8 cellular contexts compared by ENCODE assay signal in genomic region chr6:53979468-53980067, GRCh38.
DNase-seq lines count a peak whose midpoint lies in the region; ATAC-seq and TF ChIP-seq lines count a peak whose summit lies in the region.

No MANE protein-coding gene starts in this region.

- TF ChIP-seq CTCF in AG09319 (IDR thresholded peaks at IDR 0.05; ENCODE audit: low read depth, low read length) (peak; percentile 72), GM12801 (IDR thresholded peaks at IDR 0.05; ENCODE audit: extremely low read depth, insufficient read length) (peak; percentile 40), WI38 (IDR thresholded peaks at IDR 0.05; ENCODE audit: low read depth, low read length) (peak; percentile 38; the same call in 1 of the 2 replicates)

- no peak for ATAC-seq in GM21381 (IDR thresholded peaks at IDR 0.05; ENCODE audit: unreplicated experiment)

- no peak overlapping the region for H3K4me3 ChIP-seq in WI38 (ENCODE audit: low read depth, low read length)

- DNase-seq in AG09319 (ENCODE audit: extremely low read depth, low read depth) = peak; percentile 12
- peak; percentile 62 for DNase-seq in NAMALWA (ENCODE audit: low spot score)
- DNase-seq in inferior parietal cortex (ENCODE audit: extremely low spot score) = peak; percentile 80
- DNase-seq in 8988T = no peak
- DNase-seq in mucosa of gallbladder (ENCODE audit: low spot score) = no peak

Comparison
In these comparisons a context has a peak if more than half of its experiments do, and no peak if none do; other contexts are left out.
1. DNase-seq: peak in AG09319 (single experiment), NAMALWA (single experiment) and inferior parietal cortex (single experiment); none in 8988T (single experiment) and mucosa of gallbladder (single experiment).
2. Peak in every context shown above with its lines, with median percentiles within 50 percentile points of each other: CTCF ChIP-seq.